Comparison of ENCODE assay signal across 31 cellular contexts in genomic region chr20:14569631-14570030, GRCh38.
"Had no signal": no experiment of that assay in that cellular context is flagged by ENCODE, and none has a peak within 500 bp of the region (broad histone marks: within the 10 kb centered on the region; RNA-seq: fewer than 3 reads in every experiment).

No MANE protein-coding gene starts in this region.

- H3K4me3 ChIP-seq: colonic mucosa, esophagus squamous epithelium, gastroesophageal sphincter, heart left ventricle, hepatocyte, lung, mucosa of descending colon, prostate gland, sigmoid colon, skin epidermis, spleen, thoracic aorta, tibial nerve, upper lobe of left lung had no signal

- H3K4me1 ChIP-seq: colonic mucosa, gastroesophageal sphincter, heart left ventricle, prostate gland, sigmoid colon, spleen, upper lobe of left lung had no signal

- H3K27ac ChIP-seq: colonic mucosa, esophagus squamous epithelium, gastroesophageal sphincter, heart left ventricle, prostate gland, sigmoid colon, skin epidermis, spleen, thoracic aorta, tibial nerve, upper lobe of left lung had no signal

- H3K27ac Mint-ChIP-seq: effector memory CD8-positive, alpha-beta T cell; memory B cell; natural killer cell treated with Interleukin-12 subunit alpha and Interleukin-12 subunit beta and Interleukin-15 and Interleukin-18, amount 100 ng/mL, for 72 hours; stimulated activated naive B cell treated with anti-CD40 and anti-IgM and Interleukin-4, amounts not matched to agents 10 μg/mL and 1 μg/mL and 100 μg/mL, for 72 hours; stimulated activated naive CD8-positive, alpha-beta T cell treated with anti-CD3 and anti-CD28 coated beads, Interleukin-15, Interleukin-2, amounts not matched to agents 100 ng/mL and 50 ng/mL, for 24 hours had no signal

- H3K27me3 Mint-ChIP-seq: effector memory CD8-positive, alpha-beta T cell; memory B cell; naive B cell; natural killer cell treated with Interleukin-12 subunit alpha and Interleukin-12 subunit beta and Interleukin-15 and Interleukin-18, amount 100 ng/mL, for 72 hours; stimulated activated naive B cell treated with anti-CD40 and anti-IgM and Interleukin-4, amounts not matched to agents 10 μg/mL and 1 μg/mL and 100 μg/mL, for 72 hours; stimulated activated naive CD8-positive, alpha-beta T cell treated with anti-CD3 and anti-CD28 coated beads, Interleukin-15, Interleukin-2, amounts not matched to agents 100 ng/mL and 50 ng/mL, for 24 hours had no signal

- DNase-seq: colonic mucosa; dermis blood vessel endothelial cell; effector memory CD8-positive, alpha-beta T cell; erythroblast; esophagus squamous epithelium; foreskin fibroblast; heart left ventricle; kidney; mucosa of descending colon; naive B cell; nucleus accumbens; right cardiac atrium; sigmoid colon; spleen; stimulated activated CD4-positive, alpha-beta T cell treated with anti-CD3 and anti-CD28 coated beads, Interleukin-4, amount 100 ng/mL, for 4 hours; stimulated activated naive B cell treated with anti-CD40 and anti-IgM and Interleukin-4, amounts not matched to agents 10 μg/mL and 1 μg/mL and 100 μg/mL, for 72 hours; upper lobe of left lung had no signal

- ATAC-seq: effector memory CD8-positive, alpha-beta T cell; gastroesophageal sphincter; heart left ventricle; left lobe of liver; mucosa of descending colon; natural killer cell treated with Interleukin-12 subunit alpha and Interleukin-12 subunit beta and Interleukin-15 and Interleukin-18, amount 100 ng/mL, for 72 hours; right cardiac atrium; stimulated activated naive B cell treated with anti-CD40 and anti-IgM and Interleukin-4, amounts not matched to agents 10 μg/mL and 1 μg/mL and 100 μg/mL, for 72 hours had no signal

- H3K4me1 Mint-ChIP-seq: memory B cell; naive B cell; stimulated activated naive B cell treated with anti-CD40 and anti-IgM and Interleukin-4, amounts not matched to agents 10 μg/mL and 1 μg/mL and 100 μg/mL, for 72 hours had no signal

- H3K4me3 Mint-ChIP-seq: effector memory CD8-positive, alpha-beta T cell; memory B cell; naive B cell; natural killer cell treated with Interleukin-12 subunit alpha and Interleukin-12 subunit beta and Interleukin-15 and Interleukin-18, amount 100 ng/mL, for 72 hours; neural crest cell; stimulated activated naive B cell treated with anti-CD40 and anti-IgM and Interleukin-4, amounts not matched to agents 10 μg/mL and 1 μg/mL and 100 μg/mL, for 72 hours; stimulated activated naive CD8-positive, alpha-beta T cell treated with anti-CD3 and anti-CD28 coated beads, Interleukin-15, Interleukin-2, amounts not matched to agents 100 ng/mL and 50 ng/mL, for 24 hours had no signal

- FAIRE-seq: endometrium, kidney, urothelium cell line had no signal

- H3K9me3 ChIP-seq: colonic mucosa, esophagus squamous epithelium, mucosa of descending colon, prostate gland, sigmoid colon, thoracic aorta, upper lobe of left lung had no signal

- H3K36me3 Mint-ChIP-seq: memory B cell; naive B cell; natural killer cell treated with Interleukin-12 subunit alpha and Interleukin-12 subunit beta and Interleukin-15 and Interleukin-18, amount 100 ng/mL, for 72 hours; stimulated activated naive B cell treated with anti-CD40 and anti-IgM and Interleukin-4, amounts not matched to agents 10 μg/mL and 1 μg/mL and 100 μg/mL, for 72 hours had no signal
